Comparison of ENCODE assay signal across 19 cellular contexts in the genomic region with DNA sequence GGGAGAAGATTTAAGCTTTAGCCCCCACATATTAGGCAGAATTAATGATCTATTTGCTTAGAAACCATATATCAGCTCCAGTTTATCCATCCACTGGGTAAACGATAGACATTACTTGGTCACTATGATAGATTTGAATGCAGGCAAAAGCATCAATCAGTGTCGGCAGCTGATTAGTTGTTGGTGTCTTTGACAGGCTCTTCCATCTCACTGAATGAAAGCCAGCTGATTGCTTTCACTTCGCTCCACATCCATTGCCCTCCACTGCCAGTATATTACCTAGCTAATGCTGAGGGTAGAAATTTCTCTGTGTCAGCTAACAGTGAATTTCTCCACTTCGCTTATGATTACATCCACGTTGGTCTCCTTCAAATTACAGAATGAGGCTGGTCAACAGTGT.
"Had no signal": no experiment of that assay in that cellular context is flagged by ENCODE, and none has a peak within 500 bp of the region (broad histone marks: within the 10 kb centered on the region; RNA-seq: fewer than 3 reads in every experiment).

No MANE protein-coding gene starts in this region.

- H3K27me3 ChIP-seq: body of pancreas, colonic mucosa, stomach had no signal

- H3K36me3 ChIP-seq: colonic mucosa, stomach, thoracic aorta had no signal

- H3K9me3 ChIP-seq: body of pancreas, colonic mucosa, stomach, thoracic aorta had no signal

- H3K4me3 ChIP-seq: body of pancreas, colonic mucosa, stomach, thoracic aorta had no signal

- DNase-seq: activated B cell treated with CpG ODN at 0.5 μM for 24 hours; activated CD4-positive, alpha-beta T cell treated with anti-CD3 and anti-CD28 coated beads, Interleukin-2, amount 50 U/mL, for 1 hour; activated CD8-positive, alpha-beta memory T cell treated with anti-CD3 and anti-CD28 coated beads for 24 hours; activated naive CD8-positive, alpha-beta T cell treated with anti-CD3 and anti-CD28 coated beads for 36 hours; amygdala; body of pancreas; central memory CD4-positive, alpha-beta T cell; colonic mucosa; foreskin fibroblast; glutamatergic neuron; hypothalamus; kidney; left ventricle myocardium superior; mesendoderm; natural killer cell; stimulated activated CD4-positive, alpha-beta T cell treated with anti-CD3 and anti-CD28 coated beads, Interleukin-12 subunit alpha, Interleukin-12 subunit beta, amount 100 ng/mL, for 4 hours; stimulated activated CD4-positive, alpha-beta T cell treated with anti-CD3 and anti-CD28 coated beads, Interleukin-2, amount 100 ng/mL, for 24 hours; stomach had no signal
